In genomic region chrX:41761702-41762101, GRCh38 we compare ENCODE assay signal across 1 cellular context.
TF ChIP-seq lines count a peak whose summit lies in the region.

No MANE protein-coding gene starts in this region.

TF ChIP-seq in A549, 52 proteins besides CTCF, POLR2A, EP300 and RAD21 (continued from another document):
- no peak for TF ChIP-seq ELK1 (IDR thresholded peaks at IDR 0.05; ENCODE audit: low read depth, low read length)
- no peak for TF ChIP-seq HOXB13 (CRISPR knock-in tag; IDR thresholded peaks at IDR 0.05; ENCODE audit: low read depth)
- TF ChIP-seq PHF8 (IDR thresholded peaks at IDR 0.05; ENCODE audit: borderline replicate concordance, low read depth), result no peak
- TF ChIP-seq MAZ (IDR thresholded peaks at IDR 0.05; ENCODE audit: borderline replicate concordance, low read depth, low read length), result no peak
- TF ChIP-seq RFX5 (IDR thresholded peaks at IDR 0.05), result no peak
- TF ChIP-seq HMGXB4 (CRISPR knock-in tag; IDR thresholded peaks at IDR 0.05; ENCODE audit: borderline replicate concordance), result no peak
- TF ChIP-seq TP53 (CRISPR knock-in tag; IDR thresholded peaks at IDR 0.05), result no peak
- no peak for TF ChIP-seq ATOH8 (CRISPR knock-in tag; IDR thresholded peaks at IDR 0.05; ENCODE audit: low read depth)
- no peak for TF ChIP-seq HES2 (IDR thresholded peaks at IDR 0.05)
- no peak for TF ChIP-seq KDM5A (IDR thresholded peaks at IDR 0.05)
- no peak for TF ChIP-seq FOXS1 (CRISPR knock-in tag; IDR thresholded peaks at IDR 0.05)
- TF ChIP-seq FOSB (CRISPR knock-in tag; IDR thresholded peaks at IDR 0.05), result no peak
- no peak for TF ChIP-seq HEYL (CRISPR knock-in tag; IDR thresholded peaks at IDR 0.05)
- TF ChIP-seq BHLHE40 (IDR thresholded peaks at IDR 0.05; ENCODE audit: low read depth, low read length), result no peak
